ENCODE assay signal across 30 cellular contexts in genomic region chr3:9346141-9346540, GRCh38.
"Had no signal": no experiment of that assay in that cellular context is flagged by ENCODE, and none has a peak within 500 bp of the region (broad histone marks: within the 10 kb centered on the region; RNA-seq: fewer than 3 reads in every experiment).

No MANE protein-coding gene starts in this region.

- ATAC-seq: naive thymus-derived CD8-positive, alpha-beta T cell; natural killer cell treated with Interleukin-12 subunit alpha and Interleukin-12 subunit beta and Interleukin-15 and Interleukin-18, amount 100 ng/mL, for 72 hours; psoas muscle; right cardiac atrium; right lobe of liver; stimulated activated effector memory CD8-positive, alpha-beta T cell treated with anti-CD3 and anti-CD28 coated beads, Interleukin-12 subunit alpha, Interleukin-12 subunit beta, amount 100 ng/mL, for 72 hours; stimulated activated naive B cell treated with anti-CD40 and anti-IgM and Interleukin-4, amounts not matched to agents 10 μg/mL and 1 μg/mL and 100 μg/mL, for 72 hours; upper lobe of right lung had no signal

- H3K4me3 ChIP-seq: ovary, psoas muscle, right lobe of liver, sigmoid colon, stomach, thoracic aorta, tibial artery, transverse colon, upper lobe of right lung, uterus had no signal

- H2AFZ ChIP-seq: parathyroid adenoma had no signal

- H3K36me3 Mint-ChIP-seq: naive B cell; naive thymus-derived CD8-positive, alpha-beta T cell; natural killer cell treated with Interleukin-12 subunit alpha and Interleukin-12 subunit beta and Interleukin-15 and Interleukin-18, amount 100 ng/mL, for 72 hours; stimulated activated effector memory CD8-positive, alpha-beta T cell treated with anti-CD3 and anti-CD28 coated beads, Interleukin-12 subunit alpha, Interleukin-12 subunit beta, amount 100 ng/mL, for 72 hours; stimulated activated naive B cell treated with anti-CD40 and anti-IgM and Interleukin-4, amounts not matched to agents 10 μg/mL and 1 μg/mL and 100 μg/mL, for 72 hours had no signal

- H3K27ac Mint-ChIP-seq: naive thymus-derived CD8-positive, alpha-beta T cell; natural killer cell treated with Interleukin-12 subunit alpha and Interleukin-12 subunit beta and Interleukin-15 and Interleukin-18, amount 100 ng/mL, for 72 hours; nephron progenitor cell; progenitor cell of endocrine pancreas; stimulated activated effector memory CD8-positive, alpha-beta T cell treated with anti-CD3 and anti-CD28 coated beads, Interleukin-12 subunit alpha, Interleukin-12 subunit beta, amount 100 ng/mL, for 72 hours; stimulated activated naive B cell treated with anti-CD40 and anti-IgM and Interleukin-4, amounts not matched to agents 10 μg/mL and 1 μg/mL and 100 μg/mL, for 72 hours; stimulated activated naive CD8-positive, alpha-beta T cell treated with anti-CD3 and anti-CD28 coated beads, Interleukin-15, Interleukin-2, amounts not matched to agents 100 ng/mL and 50 ng/mL, for 24 hours; type B pancreatic cell had no signal

- H3K36me3 ChIP-seq: neutrophil, ovary, right lobe of liver, stomach, thoracic aorta, transverse colon, upper lobe of right lung, uterus had no signal

- H3K4me3 Mint-ChIP-seq: naive B cell; naive thymus-derived CD8-positive, alpha-beta T cell; natural killer cell treated with Interleukin-12 subunit alpha and Interleukin-12 subunit beta and Interleukin-15 and Interleukin-18, amount 100 ng/mL, for 72 hours; nephron progenitor cell; neural crest cell; stimulated activated effector memory CD8-positive, alpha-beta T cell treated with anti-CD3 and anti-CD28 coated beads, Interleukin-12 subunit alpha, Interleukin-12 subunit beta, amount 100 ng/mL, for 72 hours; stimulated activated naive B cell treated with anti-CD40 and anti-IgM and Interleukin-4, amounts not matched to agents 10 μg/mL and 1 μg/mL and 100 μg/mL, for 72 hours; stimulated activated naive CD8-positive, alpha-beta T cell treated with anti-CD3 and anti-CD28 coated beads, Interleukin-15, Interleukin-2, amounts not matched to agents 100 ng/mL and 50 ng/mL, for 24 hours; type B pancreatic cell had no signal

- H3K79me2 ChIP-seq: parathyroid adenoma had no signal

- H3K27me3 Mint-ChIP-seq: naive B cell; naive thymus-derived CD8-positive, alpha-beta T cell; progenitor cell of endocrine pancreas; stimulated activated naive B cell treated with anti-CD40 and anti-IgM and Interleukin-4, amounts not matched to agents 10 μg/mL and 1 μg/mL and 100 μg/mL, for 72 hours; stimulated activated naive CD8-positive, alpha-beta T cell treated with anti-CD3 and anti-CD28 coated beads, Interleukin-15, Interleukin-2, amounts not matched to agents 100 ng/mL and 50 ng/mL, for 24 hours; type B pancreatic cell had no signal

- H3K27ac ChIP-seq: neutrophil, ovary, parathyroid adenoma, psoas muscle, right lobe of liver, sigmoid colon, stomach, thoracic aorta, tibial artery, transverse colon, upper lobe of right lung, uterus had no signal

- DNase-seq: naive B cell; naive thymus-derived CD8-positive, alpha-beta T cell; nephron progenitor cell; nucleus accumbens; ovary; posterior cingulate gyrus; psoas muscle; right cardiac atrium; right lobe of liver; sigmoid colon; stimulated activated CD4-positive, alpha-beta T cell treated with anti-CD3 and anti-CD28 coated beads, Interleukin-15, amount 100 ng/mL, for 24 hours; stimulated activated CD4-positive, alpha-beta T cell treated with anti-CD3 and anti-CD28 coated beads, Interleukin-2, amount 100 ng/mL, for 24 hours; stimulated activated CD4-positive, alpha-beta T cell treated with anti-CD3 and anti-CD28 coated beads, Interleukin-2, amount 100 ng/mL, for 48 hours; stimulated activated CD4-positive, alpha-beta T cell treated with anti-CD3 and anti-CD28 coated beads, Interleukin-4, amount 100 ng/mL, for 24 hours; stimulated activated naive B cell treated with anti-CD40 and anti-IgM and Interleukin-4, amounts not matched to agents 10 μg/mL and 1 μg/mL and 100 μg/mL, for 72 hours; stimulated activated naive CD4-positive, alpha-beta T cell treated with Interleukin-2 at 50 U/mL for 16 hours; stomach; tibial artery; transverse colon; upper lobe of right lung; uterus had no signal

- H3K4me1 Mint-ChIP-seq: naive thymus-derived CD8-positive, alpha-beta T cell had no signal

- H3K9ac ChIP-seq: parathyroid adenoma had no signal

- H3K9me3 Mint-ChIP-seq: naive B cell; naive thymus-derived CD8-positive, alpha-beta T cell; natural killer cell treated with Interleukin-12 subunit alpha and Interleukin-12 subunit beta and Interleukin-15 and Interleukin-18, amount 100 ng/mL, for 72 hours; nephron progenitor cell; neural crest cell; stimulated activated effector memory CD8-positive, alpha-beta T cell treated with anti-CD3 and anti-CD28 coated beads, Interleukin-12 subunit alpha, Interleukin-12 subunit beta, amount 100 ng/mL, for 72 hours; stimulated activated naive B cell treated with anti-CD40 and anti-IgM and Interleukin-4, amounts not matched to agents 10 μg/mL and 1 μg/mL and 100 μg/mL, for 72 hours; stimulated activated naive CD8-positive, alpha-beta T cell treated with anti-CD3 and anti-CD28 coated beads, Interleukin-15, Interleukin-2, amounts not matched to agents 100 ng/mL and 50 ng/mL, for 24 hours had no signal

- H3K27me3 ChIP-seq: neutrophil, ovary, right lobe of liver, sigmoid colon, stomach, tibial artery, transverse colon, upper lobe of right lung, uterus had no signal

- H3K9me3 ChIP-seq: neutrophil, ovary, psoas muscle, right lobe of liver, sigmoid colon, stomach, thoracic aorta, tibial artery, transverse colon, upper lobe of right lung, uterus had no signal

- H3K4me1 ChIP-seq: psoas muscle, tibial artery, upper lobe of right lung, uterus had no signal
